ENCODE assay signal across 15 cellular contexts in the genomic region with DNA sequence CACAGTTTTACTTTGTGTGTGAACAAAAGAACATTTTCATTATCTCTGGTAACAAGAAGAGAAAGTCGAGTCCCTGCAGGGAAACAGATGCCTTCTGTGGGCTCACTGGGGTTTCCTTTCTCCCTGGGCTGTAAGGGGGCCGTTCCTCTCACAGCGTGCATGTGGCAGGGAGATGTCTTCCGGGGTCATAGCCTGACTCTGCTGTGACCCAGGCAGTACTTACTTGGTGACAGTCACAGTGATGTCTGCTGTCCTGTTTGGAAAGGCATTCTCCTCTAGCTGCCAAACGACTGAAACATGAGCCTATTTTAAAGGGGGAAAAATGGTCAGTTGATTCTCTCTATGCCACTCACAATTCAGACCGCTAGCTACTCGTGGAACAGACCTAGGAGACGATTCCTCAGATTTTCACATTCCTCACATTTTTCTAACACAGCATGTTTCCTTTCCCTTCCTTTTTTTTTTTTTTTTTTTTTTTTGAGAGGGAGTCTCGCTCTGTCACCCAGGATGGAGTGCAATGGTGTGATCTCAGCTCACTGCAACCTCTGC. TPM values are rescaled to one million over a fixed set of nuclear protein-coding genes. Genes with fewer than 3 reads are reported as not detected.
DNase-seq lines count a peak whose midpoint lies in the region; ATAC-seq lines count a peak whose summit lies in the region.
"Had no signal": no experiment of that assay in that cellular context is flagged by ENCODE, and none has a peak within 500 bp of the region (broad histone marks: within the 10 kb centered on the region; RNA-seq: fewer than 3 reads in every experiment).

No MANE protein-coding gene starts in this region.

- H3K79me1 ChIP-seq in neuronal stem cell (ENCODE audit: low read depth, low read length) = peaks cover 3% of the 10 kb centered on the region

- no peak overlapping the region for H4K8ac ChIP-seq in neuronal stem cell (ENCODE audit: low read depth, low read length)

- H3K27me3 ChIP-seq in neuronal stem cell (ENCODE audit: control insufficient read depth in 3 of 3, insufficient read depth in 3 of 3, low read depth in 1 of 3, low read length in 3 of 3) = no peaks in the 10 kb centered on the region

- H3K27ac Mint-ChIP-seq in activated naive CD8-positive, alpha-beta T cell treated with anti-CD3 and anti-CD28 coated beads, Interleukin-2, amount 50 U/mL, for 24 hours = no peak overlapping the region
- no peak overlapping the region for H3K27ac Mint-ChIP-seq in T-cell
- H3K27ac Mint-ChIP-seq: activated naive CD4-positive, alpha-beta T cell treated with anti-CD3 and anti-CD28 coated beads, Interleukin-2, amount 50 U/mL, for 72 hours; stimulated activated naive CD8-positive, alpha-beta T cell treated with anti-CD3 and anti-CD28 coated beads, Interleukin-15, amount 100 ng/mL, for 72 hours had no signal

- H3K4me2 ChIP-seq in neuronal stem cell (ENCODE audit: insufficient read depth, low read length, poor library complexity, severe bottlenecking) = no peak overlapping the region

- no peak overlapping the region for H3K4ac ChIP-seq in neuronal stem cell (ENCODE audit: low read length)

- no peaks in the 10 kb centered on the region for H3K27me3 Mint-ChIP-seq in activated naive CD8-positive, alpha-beta T cell treated with anti-CD3 and anti-CD28 coated beads, Interleukin-2, amount 50 U/mL, for 24 hours
- H3K27me3 Mint-ChIP-seq in T-cell = no peaks in the 10 kb centered on the region
- H3K27me3 Mint-ChIP-seq: CD4-positive, CD25-positive, alpha-beta regulatory T cell; stimulated activated naive CD8-positive, alpha-beta T cell treated with anti-CD3 and anti-CD28 coated beads, Interleukin-15, amount 100 ng/mL, for 72 hours had no signal

- peak overlapping the region; percentile 2 for H3K18ac ChIP-seq in neuronal stem cell (ENCODE audit: low read length)

- H3K4me1 Mint-ChIP-seq in activated naive CD8-positive, alpha-beta T cell treated with anti-CD3 and anti-CD28 coated beads, Interleukin-2, amount 50 U/mL, for 24 hours = peaks cover 15% of the 10 kb centered on the region
- no peaks in the 10 kb centered on the region for H3K4me1 Mint-ChIP-seq in T-cell

- H3K27ac ChIP-seq in neuronal stem cell (replicated peaks; ENCODE audit: low read length) = peak overlapping the region; percentile 1
- H3K27ac ChIP-seq: coronary artery had no signal

- ATAC-seq in activated naive CD8-positive, alpha-beta T cell treated with anti-CD3 and anti-CD28 coated beads, Interleukin-2, amount 50 U/mL, for 24 hours = no peak
- no peak for ATAC-seq in T-cell (replicated peaks in 1 of 4)
- ATAC-seq: activated naive CD4-positive, alpha-beta T cell treated with anti-CD3 and anti-CD28 coated beads, Interleukin-2, amount 50 U/mL, for 72 hours; stimulated activated naive CD8-positive, alpha-beta T cell treated with anti-CD3 and anti-CD28 coated beads, Interleukin-15, amount 100 ng/mL, for 72 hours had no signal

- H2AK5ac ChIP-seq in neuronal stem cell (ENCODE audit: low read depth, low read length) = no peak overlapping the region

- no peak overlapping the region for H3K4me3 ChIP-seq in neuronal stem cell (ENCODE audit: low read length in 2 of 2)
- H3K4me3 ChIP-seq: coronary artery had no signal

- no peak overlapping the region for H3K14ac ChIP-seq in neuronal stem cell (ENCODE audit: low read length)

- H2BK120ac ChIP-seq in neuronal stem cell (ENCODE audit: low read depth, low read length) = no peak overlapping the region

- H3K4me3 Mint-ChIP-seq in activated naive CD8-positive, alpha-beta T cell treated with anti-CD3 and anti-CD28 coated beads, Interleukin-2, amount 50 U/mL, for 24 hours = no peak overlapping the region
- no peak overlapping the region for H3K4me3 Mint-ChIP-seq in T-cell
- H3K4me3 Mint-ChIP-seq: CD4-positive, CD25-positive, alpha-beta regulatory T cell; stimulated activated naive CD8-positive, alpha-beta T cell treated with anti-CD3 and anti-CD28 coated beads, Interleukin-15, amount 100 ng/mL, for 72 hours had no signal

- H3K9ac ChIP-seq in neuronal stem cell (ENCODE audit: low read depth, low read length, poor library complexity) = no peak overlapping the region

- peaks cover 11 to 28% of the 10 kb centered on the region in 2 donors for H3K36me3 ChIP-seq in neuronal stem cell (replicated peaks in 1 of 2; ENCODE audit: control insufficient read depth in 2 of 2, insufficient read depth in 2 of 2, low read length in 2 of 2)

- DNase-seq in EL (peak; percentile 80), M059J (ENCODE audit: low read depth) (peak; percentile 43), fibroblast of gingiva (ENCODE audit: low read depth) (peak; percentile 26), neuronal stem cell (ENCODE audit: low spot score) (no peak), RPMI8226 (no peak), T-cell (no peak)
- DNase-seq in stimulated activated CD4-positive, alpha-beta T cell treated with anti-CD3 and anti-CD28 coated beads, Interleukin-2, amount 100 ng/mL, for 48 hours = no peak
- no peak for DNase-seq in activated naive CD8-positive, alpha-beta T cell treated with anti-CD3 and anti-CD28 coated beads, Interleukin-2, amount 50 U/mL, for 24 hours
- DNase-seq: CD4-positive, CD25-positive, alpha-beta regulatory T cell; NCI-H2107; NK-92 treated with Interleukin-12 subunit alpha and Interleukin-12 subunit beta, amount 100 ng/mL, for 24 hours; right cardiac atrium; stimulated activated naive CD8-positive, alpha-beta T cell treated with anti-CD3 and anti-CD28 coated beads, Interleukin-15, amount 100 ng/mL, for 72 hours had no signal

- POLR2A ChIA-PET in T-cell (lab: Charles Lee) = no interaction called here

- WGBS in neuronal stem cell (ENCODE audit: extremely low coverage in 2 of 2, insufficient read length in 2 of 2, insufficient replicate concordance in 1 of 2), 2 donors = no CpG with 5 or more reads among the region's 9 CpGs

- H3K4me1 ChIP-seq in neuronal stem cell (ENCODE audit: control insufficient read depth in 2 of 2, insufficient read depth in 1 of 2, low read depth in 1 of 2, low read length in 2 of 2) = peaks cover 4 to 6% of the 10 kb centered on the region in 2 donors

- H2BK15ac ChIP-seq in neuronal stem cell (ENCODE audit: low read length) = no peak overlapping the region

- H2BK5ac ChIP-seq in neuronal stem cell (ENCODE audit: low read length) = no peak overlapping the region

- peaks cover 19% of the 10 kb centered on the region for H3K36me3 Mint-ChIP-seq in activated naive CD8-positive, alpha-beta T cell treated with anti-CD3 and anti-CD28 coated beads, Interleukin-2, amount 50 U/mL, for 24 hours (ENCODE audit: low read depth)
- no peaks in the 10 kb centered on the region for H3K36me3 Mint-ChIP-seq in T-cell
- H3K36me3 Mint-ChIP-seq: CD4-positive, CD25-positive, alpha-beta regulatory T cell had no signal

- H3K9me3 ChIP-seq in neuronal stem cell (replicated peaks in 1 of 2; ENCODE audit: control insufficient read depth in 2 of 2, insufficient read depth in 1 of 2, low read depth in 1 of 2, low read length in 2 of 2) = no peaks in the 10 kb centered on the region

- no peaks in the 10 kb centered on the region for H3K9me3 Mint-ChIP-seq in activated naive CD8-positive, alpha-beta T cell treated with anti-CD3 and anti-CD28 coated beads, Interleukin-2, amount 50 U/mL, for 24 hours
- no peaks in the 10 kb centered on the region for H3K9me3 Mint-ChIP-seq in T-cell
- H3K9me3 Mint-ChIP-seq: activated naive CD4-positive, alpha-beta T cell treated with anti-CD3 and anti-CD28 coated beads, Interleukin-2, amount 50 U/mL, for 72 hours; CD4-positive, CD25-positive, alpha-beta regulatory T cell; stimulated activated naive CD8-positive, alpha-beta T cell treated with anti-CD3 and anti-CD28 coated beads, Interleukin-15, amount 100 ng/mL, for 72 hours had no signal

- H2AFZ ChIP-seq in neuronal stem cell (ENCODE audit: low read length) = peak overlapping the region; percentile 21

- no peak overlapping the region for H4K91ac ChIP-seq in neuronal stem cell (ENCODE audit: low read depth, low read length, poor library complexity)

- no peak overlapping the region for H2BK12ac ChIP-seq in neuronal stem cell (ENCODE audit: low read length)

- H3K23ac ChIP-seq in neuronal stem cell (ENCODE audit: low read depth, low read length, poor library complexity) = no peak overlapping the region

- CTCF ChIA-PET in T-cell (lab: Charles Lee) = no interaction called here

RNA-seq across cellular contexts. Expression of gene HASPIN, which starts 7.3 kb away (rescaled TPM):
- total RNA-seq in M059J (2014; rRNA removed; shearing (Covaris generic)) = 11.4 and 18.3 TPM in 2 replicates
- 12.3 TPM for polyA plus RNA-seq in neuronal stem cell (2013, experiment 1 of 2)
- 12.4 TPM for polyA plus RNA-seq in neuronal stem cell (2013, experiment 2 of 2)
- 1 to 10 TPM in 1 of 5 donors, under 1 TPM in 4; 0.33 to 1.0 (median 0.68) TPM for total RNA-seq in T-cell

RNA-seq across cellular contexts. Expression of gene P2RX5, which starts 35.0 kb away (rescaled TPM):
- total RNA-seq in M059J (2014; rRNA removed; shearing (Covaris generic)) = 1.8 and 10.1 TPM in 2 replicates
- polyA plus RNA-seq in neuronal stem cell (2013, experiment 1 of 2) = 0.31 TPM
- polyA plus RNA-seq in neuronal stem cell (2013, experiment 2 of 2) = 0.43 TPM
- 10 to 100 TPM; 19.6 to 35.6 (median 29.9) TPM for total RNA-seq in T-cell

Comparison
In these comparisons a context has a peak if more than half of its experiments do, and no peak if none do; other contexts are left out.
1. DNase-seq: peak in EL (single experiment), M059J (single experiment) and fibroblast of gingiva (single experiment); none in neuronal stem cell (single experiment), stimulated activated CD4-positive, alpha-beta T cell treated with anti-CD3 and anti-CD28 coated beads, Interleukin-2, amount 100 ng/mL, for 48 hours (0 of 2), RPMI8226 (single experiment), activated naive CD8-positive, alpha-beta T cell treated with anti-CD3 and anti-CD28 coated beads, Interleukin-2, amount 50 U/mL, for 24 hours (single experiment) and T-cell (0 of 34).